ENCODE assay signal across 9 cellular contexts in genomic region chr7:104848386-104848990, GRCh38.
DNase-seq lines count a peak whose midpoint lies in the region; ATAC-seq and TF ChIP-seq lines count a peak whose summit lies in the region.
"Had no signal": no experiment of that assay in that cellular context is flagged by ENCODE, and none has a peak within 500 bp of the region (broad histone marks: within the 10 kb centered on the region; RNA-seq: fewer than 3 reads in every experiment).

No MANE protein-coding gene starts in this region.

- H3K27me3 Mint-ChIP-seq in CD14-positive monocyte (ENCODE audit: low read depth in 3 of 3) (peaks cover 3 to 5% (median 4%) of the 10 kb centered on the region in 3 donors), chondrocyte (ENCODE audit: low read depth) (peaks cover 64% of the 10 kb centered on the region)

- H3K4me1 Mint-ChIP-seq in CD14-positive monocyte, result no peaks in the 10 kb centered on the region
- H3K4me1 Mint-ChIP-seq in chondrocyte (ENCODE audit: low read depth), result no peaks in the 10 kb centered on the region
- H3K4me1 Mint-ChIP-seq: IgD-negative memory B cell had no signal

- no peak overlapping the region for H3K4me3 ChIP-seq in WI38 (ENCODE audit: low read depth, low read length)
- no peak overlapping the region for H3K4me3 ChIP-seq in right lobe of liver

- H3K36me3 Mint-ChIP-seq in CD14-positive monocyte (no peaks in the 10 kb centered on the region), chondrocyte (ENCODE audit: low read depth) (no peaks in the 10 kb centered on the region)
- H3K36me3 Mint-ChIP-seq: IgD-negative memory B cell had no signal

- H3K36me3 ChIP-seq in right lobe of liver, result no peaks in the 10 kb centered on the region

- no peaks in the 10 kb centered on the region for H3K4me1 ChIP-seq in right lobe of liver

- TF ChIP-seq CTCF in CD14-positive monocyte (IDR thresholded peaks at IDR 0.05) (peak; percentile 89), WI38 (IDR thresholded peaks at IDR 0.05; ENCODE audit: low read depth, low read length) (peak; percentile 94), chondrocyte (IDR thresholded peaks at IDR 0.05) (peak; percentile 88), right lobe of liver (IDR thresholded peaks at IDR 0.05) (peak; percentile 64 to 77 (median 76))

- H3K27ac Mint-ChIP-seq in CD14-positive monocyte (no peak overlapping the region), chondrocyte (ENCODE audit: unreplicated experiment) (no peak overlapping the region)
- H3K27ac Mint-ChIP-seq: IgD-negative memory B cell had no signal

- intact Hi-C loops in CD14-positive monocyte (cut with micrococcal nuclease), result loop anchor here in 1 of 2 donors (5.0 kb wide), 1 partner anchor 616 kb away; no protein-coding TSS in a partner anchor
- intact Hi-C loops in right lobe of liver (cut with DNase I), result no loop called here

- H3K4me3 Mint-ChIP-seq in CD14-positive monocyte (no peak overlapping the region), chondrocyte (ENCODE audit: unreplicated experiment) (no peak overlapping the region)
- H3K4me3 Mint-ChIP-seq: IgD-negative memory B cell had no signal

- no peaks in the 10 kb centered on the region for H3K27me3 ChIP-seq in right lobe of liver

- peak; percentile 59 to 74 (median 69) for ATAC-seq in right lobe of liver

- H3K9me3 Mint-ChIP-seq in CD14-positive monocyte (peaks cover 0 to 1% (median 0%) of the 10 kb centered on the region in 7 donors), chondrocyte (ENCODE audit: low read depth) (no peaks in the 10 kb centered on the region)
- H3K9me3 Mint-ChIP-seq: IgD-negative memory B cell had no signal

- DNase-seq in CD14-positive monocyte (ENCODE audit: low spot score), result no peak
- DNase-seq in GM19240 (ENCODE audit: insufficient read length, low spot score), result peak; percentile 51
- DNase-seq in NCI-H1105 treated with DMSO at 0.1 percent for 48 hours (lab: John Stamatoyannopoulos, UW), result peak; percentile 42
- no peak for DNase-seq in chondrocyte (ENCODE audit: low spot score)
- peak in 1 of 3 donors; percentile 54 for DNase-seq in right lobe of liver
- DNase-seq in stimulated activated CD8-positive, alpha-beta memory T cell treated with anti-CD3 and anti-CD28 coated beads, Interleukin-12 subunit alpha, Interleukin-12 subunit beta, amount 100 ng/mL, for 1 hour (ENCODE audit: low read depth), result peak; percentile 4
- no peak for DNase-seq in mesenteric fat pad (ENCODE audit: low spot score)

- H3K27ac ChIP-seq in right lobe of liver, result no peak overlapping the region

- no peak for TF ChIP-seq POLR2A in right lobe of liver (IDR thresholded peaks at IDR 0.05)

- WGBS in right lobe of liver (ENCODE audit: insufficient coverage, low coverage, low lambda C conversion rate, missing lambda C conversion rate), result 41% methylated on average over 4 of the region's 5 CpGs

- H3K9me3 ChIP-seq in right lobe of liver, result peaks cover 0 to 2% (median 0%) of the 10 kb centered on the region in 4 donors

Comparison
In these comparisons a context has a peak if more than half of its experiments do, and no peak if none do; other contexts are left out.
1. DNase-seq: peak in GM19240 (single experiment), NCI-H1105 treated with DMSO at 0.1 percent for 48 hours (single experiment) and stimulated activated CD8-positive, alpha-beta memory T cell treated with anti-CD3 and anti-CD28 coated beads, Interleukin-12 subunit alpha, Interleukin-12 subunit beta, amount 100 ng/mL, for 1 hour (single experiment); none in CD14-positive monocyte (single experiment), chondrocyte (single experiment) and mesenteric fat pad (single experiment).
2. Peak in every context shown above with its lines, with median percentiles within 50 percentile points of each other: CTCF ChIP-seq.